2 cellular contexts compared by ENCODE assay signal in genomic region chr13:25286308-25286968, GRCh38.
TF ChIP-seq lines count a peak whose summit lies in the region.

No MANE protein-coding gene starts in this region.

TF ChIP-seq in GM12891, 5 proteins besides CTCF, POLR2A, EP300 and RAD21 (continued from another document):
- 0 out of 2 replicates have a peak, but pooled peaks have one; percentile 41 for TF ChIP-seq SPI1 (IDR thresholded peaks at IDR 0.05; ENCODE audit: low read depth, low read length)

TF ChIP-seq in GM12878, 131 proteins besides CTCF, POLR2A, EP300 and RAD21 (continues in another document):
- no peak for TF ChIP-seq USF1 (IDR thresholded peaks at IDR 0.05; ENCODE audit: borderline replicate concordance, extremely low read length, insufficient read depth, low read depth, low read length)
- TF ChIP-seq CUX1 (IDR thresholded peaks at IDR 0.05; ENCODE audit: insufficient replicate concordance, low read depth, low read length) = no peak
- no peak for TF ChIP-seq KDM1A (IDR thresholded peaks at IDR 0.05; ENCODE audit: borderline replicate concordance)
- TF ChIP-seq SMAD5 (IDR thresholded peaks at IDR 0.05; ENCODE audit: low read depth) = no peak
- no peak for TF ChIP-seq FOXM1 (IDR thresholded peaks at IDR 0.05; ENCODE audit: low read depth, low read length)
- TF ChIP-seq FOS (IDR thresholded peaks at IDR 0.05; ENCODE audit: borderline replicate concordance, extremely low read depth, insufficient read length) = no peak
- no peak for TF ChIP-seq PKNOX1 (IDR thresholded peaks at IDR 0.05)
- no peak for TF ChIP-seq MEF2B (IDR thresholded peaks at IDR 0.05; ENCODE audit: partially characterized antibody, poor library complexity, severe bottlenecking)
- no peak for TF ChIP-seq FOXK2 (IDR thresholded peaks at IDR 0.05)
- TF ChIP-seq KAT2A (conservative IDR thresholded peaks at IDR 0.05; ENCODE audit: control insufficient read depth, low read depth, low read length) = no peak
- no peak for TF ChIP-seq IRF5 (IDR thresholded peaks at IDR 0.05; ENCODE audit: borderline replicate concordance)
- TF ChIP-seq BCLAF1 (IDR thresholded peaks at IDR 0.05) = no peak
- no peak for TF ChIP-seq MXI1 (IDR thresholded peaks at IDR 0.05; ENCODE audit: low read depth, low read length)
- no peak for TF ChIP-seq MTA2 (IDR thresholded peaks at IDR 0.05; ENCODE audit: low read depth)
- peak; percentile 64; the same call in 1 of the 2 replicates for TF ChIP-seq CREB1 (IDR thresholded peaks at IDR 0.05; ENCODE audit: low read depth)
- no peak for TF ChIP-seq YBX1 (IDR thresholded peaks at IDR 0.05)
- TF ChIP-seq CREM (IDR thresholded peaks at IDR 0.05; ENCODE audit: low read depth) = 0 out of 2 replicates have a peak, but pooled peaks have one; percentile 35
- TF ChIP-seq CBX5 (IDR thresholded peaks at IDR 0.05; ENCODE audit: low read depth) = no peak
- no peak for TF ChIP-seq CBFB (IDR thresholded peaks at IDR 0.05; ENCODE audit: low read depth)
- no peak for TF ChIP-seq BMI1 (IDR thresholded peaks at IDR 0.05; ENCODE audit: borderline replicate concordance)
- TF ChIP-seq ZBED1 (IDR thresholded peaks at IDR 0.05; ENCODE audit: borderline replicate concordance) = no peak
- no peak for TF ChIP-seq RCOR1 (conservative IDR thresholded peaks at IDR 0.05; ENCODE audit: low read depth, low read length)
- TF ChIP-seq WRNIP1 (IDR thresholded peaks at IDR 0.05; ENCODE audit: borderline replicate concordance, low read depth, low read length) = no peak
- no peak for TF ChIP-seq ZBTB40 (IDR thresholded peaks at IDR 0.05; ENCODE audit: borderline replicate concordance)
- TF ChIP-seq IRF3 (IDR thresholded peaks at IDR 0.05) = no peak
- TF ChIP-seq CHD4 (IDR thresholded peaks at IDR 0.05) = no peak
- TF ChIP-seq RELA (IDR thresholded peaks at IDR 0.05; ENCODE audit: borderline replicate concordance, partially characterized antibody) = no peak
- TF ChIP-seq BRCA1 (IDR thresholded peaks at IDR 0.05; ENCODE audit: low read depth, low read length) = no peak
- TF ChIP-seq POU2F2 (IDR thresholded peaks at IDR 0.05; ENCODE audit: borderline replicate concordance, low read depth, low read length) = 0 out of 3 replicates have a peak, but pooled peaks have one; percentile 31
- peak; percentile 47 for TF ChIP-seq SPI1 (IDR thresholded peaks at IDR 0.05; ENCODE audit: borderline replicate concordance, insufficient read depth, low read depth, low read length)
- no peak for TF ChIP-seq RB1 (IDR thresholded peaks at IDR 0.05; ENCODE audit: borderline replicate concordance)
- TF ChIP-seq CHD1 (IDR thresholded peaks at IDR 0.05; ENCODE audit: low read depth, low read length) = no peak
- TF ChIP-seq BHLHE40 (IDR thresholded peaks at IDR 0.05; ENCODE audit: borderline replicate concordance in 1 of 2, low read depth in 2 of 2, low read length in 1 of 2) = 0 out of 4 replicates have a peak, but pooled peaks of 1 of the 2 experiments have one; percentile 25
- TF ChIP-seq RFX5 (IDR thresholded peaks at IDR 0.05; ENCODE audit: low read depth, low read length) = no peak
- no peak for TF ChIP-seq E2F4 (IDR thresholded peaks at IDR 0.05; ENCODE audit: low read depth, low read length)
- no peak for TF ChIP-seq PRDM15 (CRISPR knock-in tag; IDR thresholded peaks at IDR 0.05)
- no peak for TF ChIP-seq POLR2AphosphoS5 (IDR thresholded peaks at IDR 0.05; ENCODE audit: low read length)
